In the genomic region with DNA sequence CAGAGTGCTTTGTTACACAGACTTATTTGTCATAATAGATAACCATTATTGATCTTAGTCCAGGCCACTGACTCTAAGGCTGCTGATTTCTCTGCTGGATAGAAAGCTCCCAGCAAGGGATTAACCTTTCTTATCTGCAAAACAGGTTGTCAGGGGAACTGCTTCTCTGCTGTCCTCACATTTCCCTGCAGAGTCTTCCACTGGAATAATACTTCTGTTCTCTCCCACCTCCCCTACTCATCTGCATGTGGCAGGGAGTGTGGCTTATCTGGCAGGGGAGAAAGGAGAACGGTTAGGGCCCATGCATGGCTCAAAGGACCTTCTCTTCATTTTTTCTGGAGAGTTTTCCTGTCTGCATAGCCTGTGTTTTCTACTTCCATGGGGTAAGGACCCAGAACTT, we compare ENCODE assay signal across 18 cellular contexts.
DNase-seq lines count a peak whose midpoint lies in the region; ATAC-seq, FAIRE-seq and TF ChIP-seq lines count a peak whose summit lies in the region.
"Had no signal": no experiment of that assay in that cellular context is flagged by ENCODE, and none has a peak within 500 bp of the region (broad histone marks: within the 10 kb centered on the region; RNA-seq: fewer than 3 reads in every experiment).

No MANE protein-coding gene starts in this region.

- no peak overlapping the region for H4K8ac ChIP-seq in neuronal stem cell (ENCODE audit: low read depth, low read length)

- H3F3A ChIP-seq in GM23338 (replicated peaks; ENCODE audit: low read depth) = no peaks in the 10 kb centered on the region

- H2BK15ac ChIP-seq in neuronal stem cell (ENCODE audit: low read length) = no peak overlapping the region

- H3K79me2 ChIP-seq in GM23338 (replicated peaks; ENCODE audit: insufficient read depth) = no peaks in the 10 kb centered on the region

- H3K4me2 ChIP-seq in GM23338 = no peak overlapping the region
- no peak overlapping the region for H3K4me2 ChIP-seq in neuronal stem cell (ENCODE audit: insufficient read depth, low read length, poor library complexity, severe bottlenecking)

- H3K36me3 Mint-ChIP-seq in GM23338 (ENCODE audit: low read depth) (no peaks in the 10 kb centered on the region), endodermal cell (ENCODE audit: low read depth) (no peaks in the 10 kb centered on the region)
- H3K36me3 Mint-ChIP-seq: CD14-positive monocyte; CD8-positive, alpha-beta T cell had no signal

- H3K4me3 Mint-ChIP-seq in GM23338 (no peak overlapping the region), endodermal cell (no peak overlapping the region)
- H3K4me3 Mint-ChIP-seq: CD14-positive monocyte; CD8-positive, alpha-beta T cell; H9 had no signal

- no peak for FAIRE-seq in urothelium cell line (lab: Jason Lieb, UNC)
- FAIRE-seq: D721Med, HTR-8/SVneo had no signal

- H3K4ac ChIP-seq in neuronal stem cell (ENCODE audit: low read length) = no peak overlapping the region

- H2BK5ac ChIP-seq in neuronal stem cell (ENCODE audit: low read length) = no peak overlapping the region

- peaks cover 11% of the 10 kb centered on the region; the same call in 2 of the 3 replicates for H3K4me1 Mint-ChIP-seq in GM23338
- peaks cover 30% of the 10 kb centered on the region for H3K4me1 Mint-ChIP-seq in endodermal cell
- H3K4me1 Mint-ChIP-seq: CD14-positive monocyte had no signal

- H3K9ac ChIP-seq in endodermal cell (ENCODE audit: extremely low read depth, low read length, poor library complexity, severe bottlenecking) (no peak overlapping the region), neuronal stem cell (ENCODE audit: low read depth, low read length, poor library complexity) (no peak overlapping the region)

- H3K9me2 ChIP-seq in GM23338 (ENCODE audit: insufficient read depth) = no peaks in the 10 kb centered on the region

- H3K27ac ChIP-seq in GM23338 (ENCODE audit: low read depth) = no peak overlapping the region
- no peak overlapping the region for H3K27ac ChIP-seq in endodermal cell (ENCODE audit: low read depth, low read length)
- peak overlapping the region; percentile 13 for H3K27ac ChIP-seq in neuronal stem cell (replicated peaks; ENCODE audit: low read length)
- H3K27ac ChIP-seq: 22Rv1 had no signal

- no peak overlapping the region for H2AFZ ChIP-seq in GM23338
- no peak overlapping the region for H2AFZ ChIP-seq in neuronal stem cell (ENCODE audit: low read length)

- H3K9me3 Mint-ChIP-seq in GM23338 (peaks cover 5% of the 10 kb centered on the region; the same call in 2 of the 3 replicates), endodermal cell (peaks cover 10% of the 10 kb centered on the region)
- H3K9me3 Mint-ChIP-seq: CD8-positive, alpha-beta T cell had no signal

- H3K4me3 ChIP-seq in GM23338 (no peak overlapping the region), endodermal cell (ENCODE audit: low read length) (no peak overlapping the region), neuronal stem cell (ENCODE audit: low read length in 2 of 2) (no peak overlapping the region)

- H3K23ac ChIP-seq in neuronal stem cell (ENCODE audit: low read depth, low read length, poor library complexity) = no peak overlapping the region

- no peak overlapping the region for H2AK5ac ChIP-seq in neuronal stem cell (ENCODE audit: low read depth, low read length)

- H3K79me1 ChIP-seq in neuronal stem cell (ENCODE audit: low read depth, low read length) = no peaks in the 10 kb centered on the region

- no peaks in the 10 kb centered on the region for H3K27me3 Mint-ChIP-seq in GM23338 (ENCODE audit: insufficient read depth, low read depth, poor library complexity)
- peaks cover 48% of the 10 kb centered on the region for H3K27me3 Mint-ChIP-seq in endodermal cell (ENCODE audit: insufficient read depth)

- TF ChIP-seq CTCF in GM23338 (conservative IDR thresholded peaks at IDR 0.05; ENCODE audit: low read depth in 2 of 2) (no peak), endodermal cell (conservative IDR thresholded peaks at IDR 0.05) (no peak)

- ATAC-seq in GM23338 = peak; percentile 76
- no peak for ATAC-seq in HG03520 (IDR thresholded peaks at IDR 0.05; ENCODE audit: unreplicated experiment)
- ATAC-seq: CD8-positive, alpha-beta T cell had no signal

- H3K36me3 ChIP-seq in GM23338 (ENCODE audit: insufficient read depth) (no peaks in the 10 kb centered on the region), endodermal cell (ENCODE audit: control insufficient read depth, insufficient read depth, low read length) (no peaks in the 10 kb centered on the region), neuronal stem cell (replicated peaks in 1 of 2; ENCODE audit: control insufficient read depth in 2 of 2, insufficient read depth in 2 of 2, low read length in 2 of 2) (no peaks in the 10 kb centered on the region)

- no peak overlapping the region for H2BK12ac ChIP-seq in neuronal stem cell (ENCODE audit: low read length)

- H3K14ac ChIP-seq in neuronal stem cell (ENCODE audit: low read length) = no peak overlapping the region

- DNase-seq in GM23338 (ENCODE audit: low spot score) (no peak), NCI-H146 (lab: John Stamatoyannopoulos, UW) (peak; percentile 92), endodermal cell (peak; percentile 58), neuronal stem cell (ENCODE audit: low spot score) (no peak), urothelium cell line (ENCODE audit: low spot score) (no peak), kidney tubule cell (ENCODE audit: low spot score) (no peak), DMS79 treated with DMSO at 0.1 percent for 48 hours (lab: John Stamatoyannopoulos, UW) (no peak)
- DNase-seq: CD8-positive, alpha-beta T cell; COR-L47; GOT3; H9; IMR-90; KBM-7 had no signal

- 55% methylated on average over 1 of the region's 1 CpG; no CpG with 5 or more reads in 1 of the 2 experiments for WGBS in endodermal cell (ENCODE audit: insufficient coverage in 1 of 2, insufficient read length in 1 of 2), 2 experiments
- WGBS in neuronal stem cell (ENCODE audit: extremely low coverage in 2 of 2, insufficient read length in 2 of 2, insufficient replicate concordance in 1 of 2), 2 donors = no CpG with 5 or more reads among the region's 1 CpG

- no peaks in the 10 kb centered on the region for H4K20me1 ChIP-seq in GM23338 (replicated peaks; ENCODE audit: insufficient read depth)

- no peak overlapping the region for H4K91ac ChIP-seq in neuronal stem cell (ENCODE audit: low read depth, low read length, poor library complexity)

- H3K27ac Mint-ChIP-seq in GM23338 (no peak overlapping the region), endodermal cell (no peak overlapping the region)
- H3K27ac Mint-ChIP-seq: CD8-positive, alpha-beta T cell had no signal

- H2BK120ac ChIP-seq in neuronal stem cell (ENCODE audit: low read depth, low read length) = no peak overlapping the region

- H3K27me3 ChIP-seq in GM23338 (ENCODE audit: insufficient read depth) (no peaks in the 10 kb centered on the region), endodermal cell (ENCODE audit: control insufficient read depth, insufficient read depth, low read length, poor library complexity, severe bottlenecking) (peaks cover 73% of the 10 kb centered on the region), neuronal stem cell (ENCODE audit: control insufficient read depth in 3 of 3, insufficient read depth in 3 of 3, low read depth in 1 of 3, low read length in 3 of 3) (no peaks in the 10 kb centered on the region)

- H3K4me1 ChIP-seq in GM23338 (ENCODE audit: insufficient read depth) = no peaks in the 10 kb centered on the region
- peaks cover 17% of the 10 kb centered on the region for H3K4me1 ChIP-seq in endodermal cell (ENCODE audit: control insufficient read depth, insufficient read depth, low read length)
- H3K4me1 ChIP-seq in neuronal stem cell (ENCODE audit: control insufficient read depth in 2 of 2, insufficient read depth in 1 of 2, low read depth in 1 of 2, low read length in 2 of 2) = peaks cover 0 to 17% of the 10 kb centered on the region in 2 donors

- H3K9me3 ChIP-seq in endodermal cell (ENCODE audit: control insufficient read depth, low read length) (peaks cover 5% of the 10 kb centered on the region), neuronal stem cell (replicated peaks in 1 of 2; ENCODE audit: control insufficient read depth in 2 of 2, insufficient read depth in 1 of 2, low read depth in 1 of 2, low read length in 2 of 2) (no peaks in the 10 kb centered on the region)

- H3K18ac ChIP-seq in neuronal stem cell (ENCODE audit: low read length) = no peak overlapping the region

TF ChIP-seq in GM23338, 12 proteins besides CTCF, POLR2A, EP300 and RAD21 (continues in another document):
- TF ChIP-seq, protein P1, sequence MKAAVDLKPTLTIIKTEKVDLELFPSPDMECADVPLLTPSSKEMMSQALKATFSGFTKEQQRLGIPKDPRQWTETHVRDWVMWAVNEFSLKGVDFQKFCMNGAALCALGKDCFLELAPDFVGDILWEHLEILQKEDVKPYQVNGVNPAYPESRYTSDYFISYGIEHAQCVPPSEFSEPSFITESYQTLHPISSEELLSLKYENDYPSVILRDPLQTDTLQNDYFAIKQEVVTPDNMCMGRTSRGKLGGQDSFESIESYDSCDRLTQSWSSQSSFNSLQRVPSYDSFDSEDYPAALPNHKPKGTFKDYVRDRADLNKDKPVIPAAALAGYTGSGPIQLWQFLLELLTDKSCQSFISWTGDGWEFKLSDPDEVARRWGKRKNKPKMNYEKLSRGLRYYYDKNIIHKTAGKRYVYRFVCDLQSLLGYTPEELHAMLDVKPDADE (IDR thresholded peaks at IDR 0.05) = no peak
- TF ChIP-seq, protein P2, sequence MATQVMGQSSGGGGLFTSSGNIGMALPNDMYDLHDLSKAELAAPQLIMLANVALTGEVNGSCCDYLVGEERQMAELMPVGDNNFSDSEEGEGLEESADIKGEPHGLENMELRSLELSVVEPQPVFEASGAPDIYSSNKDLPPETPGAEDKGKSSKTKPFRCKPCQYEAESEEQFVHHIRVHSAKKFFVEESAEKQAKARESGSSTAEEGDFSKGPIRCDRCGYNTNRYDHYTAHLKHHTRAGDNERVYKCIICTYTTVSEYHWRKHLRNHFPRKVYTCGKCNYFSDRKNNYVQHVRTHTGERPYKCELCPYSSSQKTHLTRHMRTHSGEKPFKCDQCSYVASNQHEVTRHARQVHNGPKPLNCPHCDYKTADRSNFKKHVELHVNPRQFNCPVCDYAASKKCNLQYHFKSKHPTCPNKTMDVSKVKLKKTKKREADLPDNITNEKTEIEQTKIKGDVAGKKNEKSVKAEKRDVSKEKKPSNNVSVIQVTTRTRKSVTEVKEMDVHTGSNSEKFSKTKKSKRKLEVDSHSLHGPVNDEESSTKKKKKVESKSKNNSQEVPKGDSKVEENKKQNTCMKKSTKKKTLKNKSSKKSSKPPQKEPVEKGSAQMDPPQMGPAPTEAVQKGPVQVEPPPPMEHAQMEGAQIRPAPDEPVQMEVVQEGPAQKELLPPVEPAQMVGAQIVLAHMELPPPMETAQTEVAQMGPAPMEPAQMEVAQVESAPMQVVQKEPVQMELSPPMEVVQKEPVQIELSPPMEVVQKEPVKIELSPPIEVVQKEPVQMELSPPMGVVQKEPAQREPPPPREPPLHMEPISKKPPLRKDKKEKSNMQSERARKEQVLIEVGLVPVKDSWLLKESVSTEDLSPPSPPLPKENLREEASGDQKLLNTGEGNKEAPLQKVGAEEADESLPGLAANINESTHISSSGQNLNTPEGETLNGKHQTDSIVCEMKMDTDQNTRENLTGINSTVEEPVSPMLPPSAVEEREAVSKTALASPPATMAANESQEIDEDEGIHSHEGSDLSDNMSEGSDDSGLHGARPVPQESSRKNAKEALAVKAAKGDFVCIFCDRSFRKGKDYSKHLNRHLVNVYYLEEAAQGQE (IDR thresholded peaks at IDR 0.05; ENCODE audit: unreplicated experiment) = no peak
- no peak for TF ChIP-seq STAT1 (IDR thresholded peaks at IDR 0.05; ENCODE audit: unreplicated experiment)

Comparison
In these comparisons a context has a peak if more than half of its experiments do, and no peak if none do; other contexts are left out.
1. DNase-seq: peak in NCI-H146 (single experiment) and endodermal cell (single experiment); none in GM23338 (single experiment), neuronal stem cell (single experiment), urothelium cell line (single experiment), kidney tubule cell (single experiment) and DMS79 treated with DMSO at 0.1 percent for 48 hours (single experiment).